Comparison of ENCODE assay signal across 27 cellular contexts in the genomic region with DNA sequence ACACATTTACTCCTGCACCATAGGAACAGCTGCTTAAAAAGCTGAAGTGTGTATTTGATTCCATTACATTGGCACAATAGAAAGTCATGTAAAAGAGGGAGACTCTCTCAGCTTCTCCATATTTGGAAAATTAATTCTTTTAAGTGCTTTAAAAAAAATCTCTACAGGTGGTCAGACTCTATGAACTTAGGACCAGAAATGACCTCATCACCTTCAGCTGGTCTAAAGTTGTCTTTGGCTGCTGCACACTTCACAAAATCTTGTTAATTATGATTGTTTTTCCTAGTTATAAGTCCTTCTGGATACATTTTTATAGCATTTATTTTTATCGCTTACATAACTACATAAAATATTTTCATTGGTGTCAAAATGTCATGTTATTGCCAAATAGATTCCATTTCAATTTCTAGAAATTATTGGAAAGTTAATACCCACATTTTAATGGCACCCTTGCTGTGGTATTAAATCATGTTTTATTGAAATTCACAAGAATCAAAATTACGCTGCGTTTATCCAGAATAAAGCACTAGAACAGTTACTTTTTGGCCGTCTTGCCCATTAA.
"Had no signal": no experiment of that assay in that cellular context is flagged by ENCODE, and none has a peak within 500 bp of the region (broad histone marks: within the 10 kb centered on the region; RNA-seq: fewer than 3 reads in every experiment).

No MANE protein-coding gene starts in this region.

- H3K4me1 ChIP-seq: body of pancreas had no signal

- H3K27ac ChIP-seq: body of pancreas had no signal

- H3K9me3 ChIP-seq: body of pancreas, esophagus muscularis mucosa had no signal

- H3K27ac Mint-ChIP-seq: activated CD4-positive, alpha-beta memory T cell treated with anti-CD3 and anti-CD28 coated beads for 36 hours; activated CD4-positive, alpha-beta T cell treated with anti-CD3 and anti-CD28 coated beads for 36 hours; activated CD4-positive, alpha-beta T cell treated with anti-CD3 and anti-CD28 coated beads, Interleukin-2, amount 10 ng/mL, durations not matched to agents 24 days and 14 days; activated CD8-positive, alpha-beta memory T cell treated with anti-CD3 and anti-CD28 coated beads, Interleukin-2, amount 10 ng/mL, durations not matched to agents 7 days and 5 days; activated CD8-positive, alpha-beta T cell treated with anti-CD3 and anti-CD28 coated beads, Interleukin-2, amount 10 ng/mL, durations not matched to agents 7 days and 5 days; activated naive CD4-positive, alpha-beta T cell treated with anti-CD3 and anti-CD28 coated beads, Interleukin-2, amount 10 ng/mL, durations not matched to agents 7 days and 5 days; activated naive CD4-positive, alpha-beta T cell treated with anti-CD3 and anti-CD28 coated beads, Interleukin-2, amount 50 U/mL, for 72 hours; activated naive CD8-positive, alpha-beta T cell treated with anti-CD3 and anti-CD28 coated beads, Interleukin-2, amount 10 ng/mL, durations not matched to agents 7 days and 5 days; activated T-cell treated with anti-CD3 and anti-CD28 coated beads, Interleukin-2, amount 50 U/mL, for 24 hours; activated T-cell treated with anti-CD3 and anti-CD28 coated beads, Interleukin-2, amount 50 U/mL, for 72 hours; effector memory CD8-positive, alpha-beta T cell had no signal

- ATAC-seq: activated CD4-positive, alpha-beta T cell treated with anti-CD3 and anti-CD28 coated beads for 36 hours; activated CD8-positive, alpha-beta memory T cell treated with anti-CD3 and anti-CD28 coated beads, Interleukin-2, amount 10 ng/mL, durations not matched to agents 7 days and 5 days; activated CD8-positive, alpha-beta T cell treated with anti-CD3 and anti-CD28 coated beads, Interleukin-2, amount 10 ng/mL, durations not matched to agents 7 days and 5 days; activated naive CD4-positive, alpha-beta T cell treated with anti-CD3 and anti-CD28 coated beads, Interleukin-2, amount 50 U/mL, for 72 hours; activated T-cell treated with anti-CD3 and anti-CD28 coated beads, Interleukin-2, amount 50 U/mL, for 72 hours; body of pancreas; effector memory CD8-positive, alpha-beta T cell; gastroesophageal sphincter had no signal

- H3K27me3 ChIP-seq: body of pancreas, esophagus muscularis mucosa, gastroesophageal sphincter had no signal

- DNase-seq: activated CD4-positive, alpha-beta memory T cell treated with anti-CD3 and anti-CD28 coated beads for 36 hours; activated CD4-positive, alpha-beta T cell treated with anti-CD3 and anti-CD28 coated beads for 36 hours; activated CD4-positive, alpha-beta T cell treated with anti-CD3 and anti-CD28 coated beads, Interleukin-2, amount 10 ng/mL, durations not matched to agents 24 days and 14 days; activated CD4-positive, CD25-positive, alpha-beta regulatory T cell; activated CD4-positive, CD25-positive, alpha-beta regulatory T cell treated with anti-CD3 and anti-CD28 coated beads, Interleukin-2, amount 50 U/mL, for 72 hours; activated CD8-positive, alpha-beta memory T cell treated with anti-CD3 and anti-CD28 coated beads, Interleukin-2, amount 10 ng/mL, durations not matched to agents 7 days and 5 days; activated CD8-positive, alpha-beta memory T cell treated with anti-CD3 and anti-CD28 coated beads, Interleukin-2, amount 50 U/mL, for 48 hours; activated CD8-positive, alpha-beta T cell treated with anti-CD3 and anti-CD28 coated beads, Interleukin-2, amount 10 ng/mL, durations not matched to agents 7 days and 5 days; activated gamma-delta T cell; activated naive CD4-positive, alpha-beta T cell; activated naive CD4-positive, alpha-beta T cell treated with anti-CD3 and anti-CD28 coated beads, Interleukin-2, amount 10 ng/mL, durations not matched to agents 7 days and 5 days; activated naive CD8-positive, alpha-beta T cell treated with anti-CD3 and anti-CD28 coated beads, Interleukin-2, amount 10 ng/mL, durations not matched to agents 7 days and 5 days; activated T-cell treated with anti-CD3 and anti-CD28 coated beads for 4 hours; activated T-cell treated with anti-CD3 and anti-CD28 coated beads, Interleukin-2, amount 50 U/mL, for 24 hours; activated T-cell treated with anti-CD3 and anti-CD28 coated beads, Interleukin-2, amount 50 U/mL, for 72 hours; body of pancreas; caudate nucleus; cortex of kidney; dermis blood vessel endothelial cell; effector CD4-positive, alpha-beta T cell; effector memory CD8-positive, alpha-beta T cell; erythroblast; foreskin melanocyte; T-helper 2 cell had no signal

- H3K9me3 Mint-ChIP-seq: activated CD4-positive, alpha-beta memory T cell treated with anti-CD3 and anti-CD28 coated beads for 36 hours; activated naive CD4-positive, alpha-beta T cell treated with anti-CD3 and anti-CD28 coated beads, Interleukin-2, amount 10 ng/mL, durations not matched to agents 7 days and 5 days; activated naive CD4-positive, alpha-beta T cell treated with anti-CD3 and anti-CD28 coated beads, Interleukin-2, amount 50 U/mL, for 72 hours; activated T-cell treated with anti-CD3 and anti-CD28 coated beads, Interleukin-2, amount 50 U/mL, for 24 hours; activated T-cell treated with anti-CD3 and anti-CD28 coated beads, Interleukin-2, amount 50 U/mL, for 72 hours; effector memory CD8-positive, alpha-beta T cell had no signal

- H3K4me3 ChIP-seq: body of pancreas, esophagus muscularis mucosa, gastroesophageal sphincter had no signal

- H3K36me3 Mint-ChIP-seq: activated CD4-positive, alpha-beta memory T cell treated with anti-CD3 and anti-CD28 coated beads for 36 hours; activated CD8-positive, alpha-beta memory T cell treated with anti-CD3 and anti-CD28 coated beads, Interleukin-2, amount 10 ng/mL, durations not matched to agents 7 days and 5 days; activated naive CD4-positive, alpha-beta T cell treated with anti-CD3 and anti-CD28 coated beads, Interleukin-2, amount 10 ng/mL, durations not matched to agents 7 days and 5 days; activated naive CD4-positive, alpha-beta T cell treated with anti-CD3 and anti-CD28 coated beads, Interleukin-2, amount 50 U/mL, for 72 hours; activated naive CD8-positive, alpha-beta T cell treated with anti-CD3 and anti-CD28 coated beads, Interleukin-2, amount 10 ng/mL, durations not matched to agents 7 days and 5 days had no signal

- H3K36me3 ChIP-seq: esophagus muscularis mucosa, gastroesophageal sphincter had no signal

- H3K4me1 Mint-ChIP-seq: activated CD4-positive, alpha-beta T cell treated with anti-CD3 and anti-CD28 coated beads for 36 hours; activated CD4-positive, alpha-beta T cell treated with anti-CD3 and anti-CD28 coated beads, Interleukin-2, amount 10 ng/mL, durations not matched to agents 24 days and 14 days; activated CD8-positive, alpha-beta memory T cell treated with anti-CD3 and anti-CD28 coated beads, Interleukin-2, amount 10 ng/mL, durations not matched to agents 7 days and 5 days; activated naive CD4-positive, alpha-beta T cell treated with anti-CD3 and anti-CD28 coated beads, Interleukin-2, amount 10 ng/mL, durations not matched to agents 7 days and 5 days; activated naive CD8-positive, alpha-beta T cell treated with anti-CD3 and anti-CD28 coated beads, Interleukin-2, amount 10 ng/mL, durations not matched to agents 7 days and 5 days had no signal

- H3K4me3 Mint-ChIP-seq: activated CD4-positive, alpha-beta memory T cell treated with anti-CD3 and anti-CD28 coated beads for 36 hours; activated CD4-positive, alpha-beta T cell treated with anti-CD3 and anti-CD28 coated beads for 36 hours; activated CD4-positive, alpha-beta T cell treated with anti-CD3 and anti-CD28 coated beads, Interleukin-2, amount 10 ng/mL, durations not matched to agents 24 days and 14 days; activated CD8-positive, alpha-beta memory T cell treated with anti-CD3 and anti-CD28 coated beads, Interleukin-2, amount 10 ng/mL, durations not matched to agents 7 days and 5 days; activated CD8-positive, alpha-beta T cell treated with anti-CD3 and anti-CD28 coated beads, Interleukin-2, amount 10 ng/mL, durations not matched to agents 7 days and 5 days; activated naive CD4-positive, alpha-beta T cell treated with anti-CD3 and anti-CD28 coated beads, Interleukin-2, amount 10 ng/mL, durations not matched to agents 7 days and 5 days; activated naive CD8-positive, alpha-beta T cell treated with anti-CD3 and anti-CD28 coated beads, Interleukin-2, amount 10 ng/mL, durations not matched to agents 7 days and 5 days; activated T-cell treated with anti-CD3 and anti-CD28 coated beads, Interleukin-2, amount 50 U/mL, for 24 hours; activated T-cell treated with anti-CD3 and anti-CD28 coated beads, Interleukin-2, amount 50 U/mL, for 72 hours; effector memory CD8-positive, alpha-beta T cell had no signal
